Comparison of ENCODE assay signal across 8 cellular contexts in the genomic region with DNA sequence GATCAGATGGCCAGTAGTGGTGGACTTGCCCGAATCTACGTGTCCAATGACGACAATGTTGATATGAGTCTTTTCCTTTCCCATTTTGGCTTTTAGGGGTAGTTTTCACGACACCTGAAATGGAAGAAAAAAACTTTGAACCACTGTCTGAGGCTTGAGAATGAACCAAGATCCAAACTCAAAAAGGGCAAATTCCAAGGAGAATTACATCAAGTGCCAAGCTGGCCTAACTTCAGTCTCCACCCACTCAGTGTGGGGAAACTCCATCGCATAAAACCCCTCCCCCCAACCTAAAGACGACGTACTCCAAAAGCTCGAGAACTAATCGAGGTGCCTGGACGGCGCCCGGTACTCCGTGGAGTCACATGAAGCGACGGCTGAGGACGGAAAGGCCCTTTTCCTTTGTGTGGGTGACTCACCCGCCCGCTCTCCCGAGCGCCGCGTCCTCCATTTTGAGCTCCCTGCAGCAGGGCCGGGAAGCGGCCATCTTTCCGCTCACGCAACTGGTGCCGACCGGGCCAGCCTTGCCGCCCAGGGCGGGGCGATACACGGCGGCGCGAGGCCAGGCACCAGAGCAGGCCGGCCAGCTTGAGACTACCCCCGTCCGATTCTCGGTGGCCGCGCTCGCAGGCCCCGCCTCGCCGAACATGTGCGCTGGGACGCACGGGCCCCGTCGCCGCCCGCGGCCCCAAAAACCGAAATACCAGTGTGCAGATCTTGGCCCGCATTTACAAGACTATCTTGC. TPM values are rescaled to one million over a fixed set of nuclear protein-coding genes. Genes with fewer than 3 reads are reported as not detected.
DNase-seq lines count a peak whose midpoint lies in the region; ATAC-seq and TF ChIP-seq lines count a peak whose summit lies in the region.

No MANE protein-coding gene starts in this region.

- H3K27me3 Mint-ChIP-seq in activated CD8-positive, alpha-beta T cell treated with anti-CD3 and anti-CD28 coated beads, Interleukin-2, amount 10 ng/mL, durations not matched to agents 7 days and 5 days (ENCODE audit: low read depth) = no peaks in the 10 kb centered on the region

- H3K27ac ChIP-seq in AG04450 (ENCODE audit: low read depth, low read length) (peak overlapping the region; percentile 97), lung (ENCODE audit: low read depth in 1 of 2, low read length in 1 of 2) (peak overlapping the region; percentile 94 to 99)

- H3K27me3 ChIP-seq in AG04450 (ENCODE audit: control insufficient read depth, insufficient read depth, low read length) (no peaks in the 10 kb centered on the region), lung (ENCODE audit: control insufficient read depth, insufficient read depth) (no peaks in the 10 kb centered on the region)

- peaks cover 61% of the 10 kb centered on the region for H3K36me3 Mint-ChIP-seq in activated CD8-positive, alpha-beta T cell treated with anti-CD3 and anti-CD28 coated beads, Interleukin-2, amount 10 ng/mL, durations not matched to agents 7 days and 5 days (ENCODE audit: low read depth)

- peak overlapping the region; percentile 99 for H3K4me3 ChIP-seq in AG04450 (ENCODE audit: low read depth, low read length)
- H3K4me3 ChIP-seq in lung = peak overlapping the region; percentile 98

- POLR2A ChIA-PET in AG04450 (lab: Yijun Ruan, JAX) = interaction anchor here (0.6 to 3.8 kb wide), 26 partner anchors 10 to 1723 kb away, joined by 3 to 142 read pairs (median 4); partner anchors contain the start of genes COL12A1, COX7A2 and SLC17A5
- POLR2A ChIA-PET in activated CD8-positive, alpha-beta T cell treated with anti-CD3 and anti-CD28 coated beads, Interleukin-2, amount 10 ng/mL, durations not matched to agents 7 days and 5 days (lab: Charles Lee) = interaction anchor here (0.6 to 13.1 kb wide), 34 partner anchors 10 to 202 kb away, joined by 3 to 166 read pairs (median 4); partner anchors contain the start of genes CGAS, MTO1 and SLC17A5

- CTCF ChIA-PET in AG04450 (lab: Charles Lee) = interaction anchor here (0.7 to 2.4 kb wide), 2 partner anchors 91 to 111 kb away, joined by 3 to 16 read pairs; no protein-coding TSS in a partner anchor
- CTCF ChIA-PET in activated CD8-positive, alpha-beta T cell treated with anti-CD3 and anti-CD28 coated beads, Interleukin-2, amount 10 ng/mL, durations not matched to agents 7 days and 5 days (lab: Charles Lee) = interaction anchor here (0.8 to 1.0 kb wide), 4 partner anchors 66 to 133 kb away, joined by 3 to 6 read pairs (median 6); no protein-coding TSS in a partner anchor

- DNase-seq in AG04450 (ENCODE audit: low read depth, low spot score) (no peak), NCI-H345 treated with DMSO at 0.1 percent for 48 hours (lab: John Stamatoyannopoulos, UW; ENCODE audit: unreplicated experiment) (peak; percentile 12), ecto neural progenitor cell (ENCODE audit: low spot score) (peak; percentile 70), lung (ENCODE audit: low spot score) (peak; percentile 77)
- peak; percentile 80 for DNase-seq in activated CD8-positive, alpha-beta T cell treated with anti-CD3 and anti-CD28 coated beads, Interleukin-2, amount 10 ng/mL, durations not matched to agents 7 days and 5 days
- DNase-seq in stimulated activated CD4-positive, alpha-beta T cell treated with anti-CD3 and anti-CD28 coated beads, Interleukin-4, amount 100 ng/mL, for 48 hours (ENCODE audit: low read depth in 2 of 2) = peak; percentile 71 to 76

- H3K36me3 ChIP-seq in lung (ENCODE audit: control insufficient read depth in 2 of 2, insufficient read depth in 2 of 2, low read length in 2 of 2) = peaks cover 9 to 16% of the 10 kb centered on the region in 2 donors

- no peaks in the 10 kb centered on the region for H3K9me3 Mint-ChIP-seq in activated CD8-positive, alpha-beta T cell treated with anti-CD3 and anti-CD28 coated beads, Interleukin-2, amount 10 ng/mL, durations not matched to agents 7 days and 5 days (ENCODE audit: insufficient read depth)

- H3K4me3 Mint-ChIP-seq in activated CD8-positive, alpha-beta T cell treated with anti-CD3 and anti-CD28 coated beads, Interleukin-2, amount 10 ng/mL, durations not matched to agents 7 days and 5 days = peak overlapping the region; percentile 87

- WGBS in lung, 2 donors = 0% methylated on average over 54 to 55 of the region's 55 CpGs

- H3K27ac Mint-ChIP-seq in activated CD8-positive, alpha-beta T cell treated with anti-CD3 and anti-CD28 coated beads, Interleukin-2, amount 10 ng/mL, durations not matched to agents 7 days and 5 days = peak overlapping the region; percentile 95

- H3K4me1 ChIP-seq in lung (ENCODE audit: control insufficient read depth in 2 of 2, insufficient read depth in 2 of 2, low read length in 2 of 2) = peaks cover 0 to 2% of the 10 kb centered on the region in 2 donors

- ATAC-seq in activated CD8-positive, alpha-beta T cell treated with anti-CD3 and anti-CD28 coated beads, Interleukin-2, amount 10 ng/mL, durations not matched to agents 7 days and 5 days = peak; percentile 33
- peak; percentile 37 for ATAC-seq in lung (ENCODE audit: insufficient read depth, low FRiP score)
- no peak for ATAC-seq in HG02870 (IDR thresholded peaks at IDR 0.05; ENCODE audit: unreplicated experiment)

- H3K9me3 ChIP-seq in AG04450 (ENCODE audit: control insufficient read depth, insufficient read depth, low read length) (peaks cover 3% of the 10 kb centered on the region; the same call in 1 of the 2 replicates), lung (ENCODE audit: control insufficient read depth in 2 of 2, insufficient read depth in 1 of 2, low read length in 1 of 2) (no peaks in the 10 kb centered on the region)

- H3K4me1 Mint-ChIP-seq in activated CD8-positive, alpha-beta T cell treated with anti-CD3 and anti-CD28 coated beads, Interleukin-2, amount 10 ng/mL, durations not matched to agents 7 days and 5 days (ENCODE audit: low read depth) = peaks cover 52% of the 10 kb centered on the region

- TF ChIP-seq POLR2A in GM19099 (IDR thresholded peaks at IDR 0.05; ENCODE audit: extremely low read depth, insufficient read length, low read depth) = peak; percentile 48

- TF ChIP-seq CTCF in AG04450 (IDR thresholded peaks at IDR 0.05; ENCODE audit: low read depth, low read length) = no peak
- TF ChIP-seq CTCF in lung (IDR thresholded peaks at IDR 0.05; ENCODE audit: control extremely low read depth, extremely low read depth) = no peak

RNA-seq across cellular contexts. Expression of gene EEF1A1, which starts 0.7 kb away (rescaled TPM):
- polyA plus RNA-seq in AG04450 (2011; rRNA removed) (24,076 and 25,115 TPM in 2 replicates), lung (1,000 to 10,000 TPM; 8,131 to 8,262 TPM)
- 13,404 and 14,510 TPM in 2 replicates for polyA minus RNA-seq in AG04450 (2011; rRNA and poly(A)+ RNA removed)
- total RNA-seq in activated CD8-positive, alpha-beta T cell treated with anti-CD3 and anti-CD28 coated beads, Interleukin-2, amount 10 ng/mL, durations not matched to agents 7 days and 5 days = 1,000 to 10,000 TPM; 7,075 to 7,486 TPM
- total RNA-seq in lung = over 10,000 TPM in 1 of 2 donors, 1,000 to 10,000 TPM in 1; 7,767 to 13,654 TPM

RNA-seq across cellular contexts. Expression of gene MTO1, which starts 58.6 kb away (rescaled TPM):
- polyA plus RNA-seq in AG04450 (2011; rRNA removed) (21.1 and 23.1 TPM in 2 replicates), lung (10 to 100 TPM; 11.1 to 12.5 TPM)
- 15.0 and 16.7 TPM in 2 replicates for polyA minus RNA-seq in AG04450 (2011; rRNA and poly(A)+ RNA removed)
- 10 to 100 TPM; 51.7 to 54.3 TPM for total RNA-seq in activated CD8-positive, alpha-beta T cell treated with anti-CD3 and anti-CD28 coated beads, Interleukin-2, amount 10 ng/mL, durations not matched to agents 7 days and 5 days
- total RNA-seq in lung = 10 to 100 TPM; 16.5 to 23.6 TPM
